1 cellular context compared by ENCODE assay signal in genomic region chr19:48401277-48401676, GRCh38.
TF ChIP-seq lines count a peak whose summit lies in the region.

No MANE protein-coding gene starts in this region.

TF ChIP-seq in WTC11, 78 proteins besides CTCF, POLR2A, EP300 and RAD21:
- no peak for TF ChIP-seq E2F4 (CRISPR knock-in tag; IDR thresholded peaks at IDR 0.05; ENCODE audit: borderline replicate concordance, low read depth)
- TF ChIP-seq RELA (CRISPR knock-in tag; IDR thresholded peaks at IDR 0.05; ENCODE audit: borderline replicate concordance), result no peak
- TF ChIP-seq FOXK1 (CRISPR knock-in tag; IDR thresholded peaks at IDR 0.05), result peak; percentile 47; the same call in 1 of the 2 replicates
- no peak for TF ChIP-seq ZNF232 (CRISPR knock-in tag; IDR thresholded peaks at IDR 0.05)
- 0 out of 2 replicates have a peak, but pooled peaks have one; percentile 30 for TF ChIP-seq USF2 (CRISPR knock-in tag; IDR thresholded peaks at IDR 0.05)
- TF ChIP-seq PRRX2 (CRISPR knock-in tag; IDR thresholded peaks at IDR 0.05), result peak; percentile 41; the same call in 1 of the 2 replicates
